In the genomic region with DNA sequence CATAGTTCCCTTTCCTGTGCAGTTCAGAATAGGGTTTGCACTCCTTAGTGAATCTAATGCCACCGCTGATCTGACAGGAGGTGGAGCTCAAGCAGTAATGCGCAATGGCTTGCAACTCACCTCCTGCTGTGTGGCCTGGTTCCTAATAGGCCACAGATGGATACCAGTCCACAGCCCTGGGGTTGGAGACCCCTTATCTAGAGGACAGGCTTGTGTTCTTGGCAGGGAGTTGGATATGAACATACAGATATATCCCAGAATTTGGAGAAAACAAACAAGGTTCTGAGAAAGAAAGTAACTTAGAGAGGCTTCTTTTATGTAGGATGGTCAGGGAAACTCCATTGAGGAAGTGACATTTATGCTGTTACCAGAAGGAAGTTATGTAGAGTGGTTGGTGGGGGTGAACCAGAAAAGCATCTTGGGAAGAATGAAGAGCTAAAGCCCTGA, we compare ENCODE assay signal across 14 cellular contexts. TPM values are rescaled to one million over a fixed set of nuclear protein-coding genes. Genes with fewer than 3 reads are reported as not detected.
DNase-seq lines count a peak whose midpoint lies in the region; ATAC-seq and TF ChIP-seq lines count a peak whose summit lies in the region.
"Had no signal": no experiment of that assay in that cellular context is flagged by ENCODE, and none has a peak within 500 bp of the region (broad histone marks: within the 10 kb centered on the region; RNA-seq: fewer than 3 reads in every experiment).

No MANE protein-coding gene starts in this region.

- H3K79me2 ChIP-seq in OCI-LY3 (ENCODE audit: low read length), result no peaks in the 10 kb centered on the region

- peak overlapping the region; percentile 72 to 87 (median 80) for H3K27ac Mint-ChIP-seq in CD4-positive, CD25-positive, alpha-beta regulatory T cell

- H4K20me1 ChIP-seq in OCI-LY3 (ENCODE audit: insufficient read depth, low read length), result no peaks in the 10 kb centered on the region

- H3K36me3 ChIP-seq in CD4-positive, CD25-positive, alpha-beta regulatory T cell (ENCODE audit: control insufficient read depth, insufficient read depth, low read length), result no peaks in the 10 kb centered on the region
- H3K36me3 ChIP-seq in OCI-LY3 (replicated peaks; ENCODE audit: low read depth, low read length), result no peaks in the 10 kb centered on the region
- H3K36me3 ChIP-seq in left lung, result no peaks in the 10 kb centered on the region
- H3K36me3 ChIP-seq: heart right ventricle, thyroid gland had no signal

- H3K27me3 Mint-ChIP-seq in CD4-positive, CD25-positive, alpha-beta regulatory T cell, result no peaks in the 10 kb centered on the region

- no peaks in the 10 kb centered on the region for H3K27me3 ChIP-seq in CD4-positive, CD25-positive, alpha-beta regulatory T cell (ENCODE audit: control insufficient read depth, insufficient read depth, low read length)
- H3K27me3 ChIP-seq in OCI-LY3 (ENCODE audit: low read depth, low read length) (no peaks in the 10 kb centered on the region), left lung (no peaks in the 10 kb centered on the region)
- H3K27me3 ChIP-seq: thyroid gland had no signal

- peaks cover 75% of the 10 kb centered on the region for H3K4me1 ChIP-seq in CD4-positive, CD25-positive, alpha-beta regulatory T cell (ENCODE audit: control insufficient read depth, insufficient read depth, low read length, poor library complexity, severe bottlenecking)
- H3K4me1 ChIP-seq in OCI-LY3 (ENCODE audit: low read length), result peaks cover 48% of the 10 kb centered on the region
- peaks cover 0 to 21% of the 10 kb centered on the region in 2 donors for H3K4me1 ChIP-seq in left lung
- H3K4me1 ChIP-seq: thyroid gland had no signal

- DNase-seq in CD4-positive, CD25-positive, alpha-beta regulatory T cell, result no peak
- peak in 1 of 2 donors; percentile 21 for DNase-seq in left lung
- DNase-seq in A172 (ENCODE audit: low spot score), result no peak
- DNase-seq: activated CD4-positive, alpha-beta T cell treated with anti-CD3 and anti-CD28 coated beads for 1 hour; heart right ventricle; NCI-H2029 treated with DMSO at 0.1 percent for 48 hours; thyroid gland had no signal

- H2AFZ ChIP-seq in OCI-LY3 (ENCODE audit: low read depth, low read length), result peak overlapping the region; percentile 79

- intact Hi-C loops in left lung (cut with DNase I), result no loop called here

- peak overlapping the region; percentile 36 for H3K27ac ChIP-seq in CD4-positive, CD25-positive, alpha-beta regulatory T cell (ENCODE audit: insufficient read depth, low read length, poor library complexity, severe bottlenecking)
- H3K27ac ChIP-seq in OCI-LY3 (ENCODE audit: low read length) (peak overlapping the region; percentile 69), left lung (peak overlapping the region in 1 of 2 donors; percentile 89)
- H3K27ac ChIP-seq: RWPE1, thyroid gland had no signal

- peak overlapping the region; percentile 33 for H3K4me3 ChIP-seq in CD4-positive, CD25-positive, alpha-beta regulatory T cell (ENCODE audit: low read depth, low read length)
- peak overlapping the region; percentile 10; the same call in 1 of the 2 replicates for H3K4me3 ChIP-seq in OCI-LY3 (ENCODE audit: low read length)
- H3K4me3 ChIP-seq in left lung, result no peak overlapping the region
- H3K4me3 ChIP-seq: heart right ventricle, thyroid gland had no signal

- ATAC-seq in CD4-positive, CD25-positive, alpha-beta regulatory T cell (ENCODE audit: low read depth in 2 of 2), result peak in 1 of 2 donors; percentile 26
- ATAC-seq in GM19351 (IDR thresholded peaks at IDR 0.05; ENCODE audit: unreplicated experiment) (peak; percentile 42), left lung (peak; percentile 24), HG03354 (IDR thresholded peaks at IDR 0.05; ENCODE audit: poor library complexity, severe bottlenecking, unreplicated experiment) (no peak), GM18870 (IDR thresholded peaks at IDR 0.05; ENCODE audit: unreplicated experiment) (no peak), HG02938 (IDR thresholded peaks at IDR 0.05; ENCODE audit: unreplicated experiment) (no peak)

- H3K4me1 Mint-ChIP-seq in CD4-positive, CD25-positive, alpha-beta regulatory T cell, result peaks cover 58 to 97% (median 68%) of the 10 kb centered on the region in 4 donors

- no peaks in the 10 kb centered on the region for H3K9me3 ChIP-seq in CD4-positive, CD25-positive, alpha-beta regulatory T cell (ENCODE audit: control insufficient read depth in 2 of 2, low read length in 2 of 2)
- H3K9me3 ChIP-seq in OCI-LY3 (ENCODE audit: insufficient read depth, low read length), result no peaks in the 10 kb centered on the region
- no peaks in the 10 kb centered on the region for H3K9me3 ChIP-seq in left lung
- H3K9me3 ChIP-seq: heart right ventricle, thyroid gland had no signal

- peaks cover 5% of the 10 kb centered on the region for H3K36me3 Mint-ChIP-seq in CD4-positive, CD25-positive, alpha-beta regulatory T cell

- peaks cover 0 to 3% (median 0%) of the 10 kb centered on the region in 7 donors for H3K9me3 Mint-ChIP-seq in CD4-positive, CD25-positive, alpha-beta regulatory T cell

- H3K4me2 ChIP-seq in OCI-LY3 (ENCODE audit: low read length), result peak overlapping the region; percentile 47

- peak overlapping the region; percentile 18; the same call in 1 of the 2 replicates for H3K9ac ChIP-seq in OCI-LY3 (ENCODE audit: low read length)

- peak overlapping the region; percentile 13 to 85 (median 64) for H3K4me3 Mint-ChIP-seq in CD4-positive, CD25-positive, alpha-beta regulatory T cell

- TF ChIP-seq CTCF in OCI-LY3 (IDR thresholded peaks at IDR 0.05; ENCODE audit: low read depth, low read length) (no peak; the same call in 1 of the 2 replicates), left lung (IDR thresholded peaks at IDR 0.05) (no peak)

RNA-seq across cellular contexts. Expression of a gene that starts 5.1 kb away (rescaled TPM):
- 946 TPM for total RNA-seq in CD4-positive, CD25-positive, alpha-beta regulatory T cell
- 1,000 to 10,000 TPM; 1,055 to 1,099 (median 1,073) TPM for polyA plus RNA-seq in CD4-positive, CD25-positive, alpha-beta regulatory T cell
- total RNA-seq in left lung, result 100 to 1,000 TPM in 1 of 2 donors, 10 to 100 TPM in 1; 53.0 to 180 TPM
- 2.8 and 3.1 TPM in 2 replicates for total RNA-seq in A172 (2014; rRNA removed; shearing (Covaris generic))
- total RNA-seq: pulmonary artery endothelial cell had no signal

Comparison
In these comparisons a context has a peak if more than half of its experiments do, and no peak if none do; other contexts are left out.
1. ATAC-seq: peak in GM19351 (single experiment) and left lung (single experiment); none in HG03354 (single experiment), GM18870 (single experiment) and HG02938 (single experiment).
2. H3K4me3 ChIP-seq: peak in CD4-positive, CD25-positive, alpha-beta regulatory T cell (single experiment) and OCI-LY3 (single experiment); none in left lung (0 of 2).
3. RNA of a gene that starts 5.1 kb away (total RNA-seq): 946 TPM in CD4-positive, CD25-positive, alpha-beta regulatory T cell (single experiment) and 53.0 to 180 TPM in left lung; 2.8 to 3.1 TPM in A172; every median in the first group is over 10 times any median in the second.